Comparison of ENCODE assay signal across 8 cellular contexts in the genomic region with DNA sequence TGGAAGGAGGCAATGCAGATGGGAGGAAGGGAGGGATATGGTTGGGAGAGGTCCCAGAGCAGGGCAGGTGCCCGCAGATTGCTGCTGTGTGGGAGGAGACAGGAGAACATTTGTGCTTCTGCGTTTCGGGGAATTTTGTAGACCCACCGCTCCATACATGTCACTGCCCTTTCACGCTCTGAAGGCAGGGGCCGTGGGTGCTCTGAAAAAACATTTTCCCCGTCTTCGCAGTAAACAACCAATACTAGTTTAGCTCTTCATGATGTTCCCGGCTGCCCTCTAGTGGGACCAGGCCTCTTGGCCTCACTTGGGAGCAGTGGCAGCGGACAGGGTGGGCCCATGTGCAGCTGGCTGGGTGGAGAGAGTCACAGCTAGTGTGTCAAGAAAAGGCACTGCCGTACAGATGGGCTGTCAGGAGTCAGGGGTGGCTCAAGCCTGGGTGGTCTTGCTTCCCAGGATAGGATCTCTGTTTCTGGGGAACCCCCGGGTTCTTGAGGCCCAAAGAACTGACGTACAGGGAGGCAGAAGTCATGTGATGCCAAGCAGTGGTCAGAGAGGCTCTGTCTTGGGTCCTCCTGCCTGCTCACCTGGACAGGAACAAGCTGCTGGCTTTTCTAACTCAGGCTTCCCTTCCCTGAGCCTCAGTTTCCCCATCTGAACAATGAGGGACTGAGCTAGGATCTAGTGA. TPM values are rescaled to one million over a fixed set of nuclear protein-coding genes. Genes with fewer than 3 reads are reported as not detected.
DNase-seq lines count a peak whose midpoint lies in the region; ATAC-seq and TF ChIP-seq lines count a peak whose summit lies in the region.

No MANE protein-coding gene starts in this region.

- peak overlapping the region; percentile 41 for H3K9ac ChIP-seq in OCI-LY3 (ENCODE audit: low read length)
- no peak overlapping the region for H3K9ac ChIP-seq in skeletal muscle satellite cell (ENCODE audit: low read depth, low read length)

- H4K20me1 ChIP-seq in OCI-LY3 (ENCODE audit: insufficient read depth, low read length), result no peaks in the 10 kb centered on the region

- H2AFZ ChIP-seq in OCI-LY3 (ENCODE audit: low read depth, low read length), result no peak overlapping the region

- ATAC-seq in HG02763 (IDR thresholded peaks at IDR 0.05; ENCODE audit: unreplicated experiment), result no peak

- TF ChIP-seq CTCF in OCI-LY3 (IDR thresholded peaks at IDR 0.05; ENCODE audit: low read depth, low read length) (peak; percentile 91), brain (conservative IDR thresholded peaks at IDR 0.05) (peak; percentile 60 to 75)

- DNase-seq in activated CD4-positive, alpha-beta memory T cell treated with anti-CD3 and anti-CD28 coated beads for 36 hours, result peak; percentile 43
- DNase-seq in activated CD4-positive, alpha-beta memory T cell treated with anti-CD3 and anti-CD28 coated beads, Interleukin-2, amount 10 ng/mL, durations not matched to agents 7 days and 5 days, result no peak
- DNase-seq in iPS DF 6.9 (ENCODE audit: low read depth, low spot score) (peak; percentile 37), NCI-H1417 treated with DMSO at 0.1 percent for 48 hours (lab: John Stamatoyannopoulos, UW) (no peak)

- peak overlapping the region; percentile 62 for H3K27ac ChIP-seq in OCI-LY3 (ENCODE audit: low read length)
- H3K27ac ChIP-seq in iPS DF 6.9 (ENCODE audit: low read length), result no peak overlapping the region

- H3K36me3 ChIP-seq in OCI-LY3 (replicated peaks; ENCODE audit: low read depth, low read length) (peaks cover 21% of the 10 kb centered on the region), iPS DF 6.9 (ENCODE audit: control insufficient read depth, insufficient read depth, low read length) (no peaks in the 10 kb centered on the region), skeletal muscle satellite cell (ENCODE audit: insufficient read depth, low read length) (peaks cover 18% of the 10 kb centered on the region)

- no peaks in the 10 kb centered on the region for H3K9me3 Mint-ChIP-seq in activated CD4-positive, alpha-beta memory T cell treated with anti-CD3 and anti-CD28 coated beads for 36 hours
- H3K9me3 Mint-ChIP-seq in activated CD4-positive, alpha-beta memory T cell treated with anti-CD3 and anti-CD28 coated beads, Interleukin-2, amount 10 ng/mL, durations not matched to agents 7 days and 5 days, result no peaks in the 10 kb centered on the region
- peaks cover 0 to 6% (median 4%) of the 10 kb centered on the region in 5 experiments for H3K9me3 Mint-ChIP-seq in brain

- H3K36me3 Mint-ChIP-seq in activated CD4-positive, alpha-beta memory T cell treated with anti-CD3 and anti-CD28 coated beads for 36 hours, result peaks cover 58% of the 10 kb centered on the region
- H3K36me3 Mint-ChIP-seq in activated CD4-positive, alpha-beta memory T cell treated with anti-CD3 and anti-CD28 coated beads, Interleukin-2, amount 10 ng/mL, durations not matched to agents 7 days and 5 days (ENCODE audit: low read depth), result peaks cover 78% of the 10 kb centered on the region
- no peaks in the 10 kb centered on the region for H3K36me3 Mint-ChIP-seq in brain

- H3K4me2 ChIP-seq in OCI-LY3 (ENCODE audit: low read length), result peak overlapping the region; percentile 42
- H3K4me2 ChIP-seq in skeletal muscle satellite cell (ENCODE audit: low read length), result peak overlapping the region; percentile 71

- POLR2A ChIA-PET in activated CD4-positive, alpha-beta memory T cell treated with anti-CD3 and anti-CD28 coated beads for 36 hours (lab: Charles Lee), result interaction anchor here (1.8 kb wide), 1 partner anchor 57 kb away, joined by 6 read pairs; a partner anchor contains a TSS
- POLR2A ChIA-PET in activated CD4-positive, alpha-beta memory T cell treated with anti-CD3 and anti-CD28 coated beads, Interleukin-2, amount 10 ng/mL, durations not matched to agents 7 days and 5 days (lab: Charles Lee), result interaction anchor here (0.6 to 1.2 kb wide), 4 partner anchors 14 to 140 kb away, joined by 3 to 5 read pairs (median 3); a partner anchor contains a TSS

- H3K4me3 ChIP-seq in OCI-LY3 (ENCODE audit: low read length) (peak overlapping the region; percentile 12), iPS DF 6.9 (ENCODE audit: low read length) (no peak overlapping the region), skeletal muscle satellite cell (ENCODE audit: low read length) (no peak overlapping the region)

- no peak overlapping the region for H3K4me3 Mint-ChIP-seq in activated CD4-positive, alpha-beta memory T cell treated with anti-CD3 and anti-CD28 coated beads for 36 hours
- H3K4me3 Mint-ChIP-seq in activated CD4-positive, alpha-beta memory T cell treated with anti-CD3 and anti-CD28 coated beads, Interleukin-2, amount 10 ng/mL, durations not matched to agents 7 days and 5 days, result no peak overlapping the region
- H3K4me3 Mint-ChIP-seq in brain, result peak overlapping the region in 1 of 5 experiments; percentile 4

- no peaks in the 10 kb centered on the region for H3K27me3 Mint-ChIP-seq in activated CD4-positive, alpha-beta memory T cell treated with anti-CD3 and anti-CD28 coated beads for 36 hours
- H3K27me3 Mint-ChIP-seq in activated CD4-positive, alpha-beta memory T cell treated with anti-CD3 and anti-CD28 coated beads, Interleukin-2, amount 10 ng/mL, durations not matched to agents 7 days and 5 days, result no peaks in the 10 kb centered on the region
- no peaks in the 10 kb centered on the region for H3K27me3 Mint-ChIP-seq in brain

- H3K79me2 ChIP-seq in OCI-LY3 (ENCODE audit: low read length), result no peaks in the 10 kb centered on the region

- H3K9me3 ChIP-seq in OCI-LY3 (ENCODE audit: insufficient read depth, low read length) (no peaks in the 10 kb centered on the region), iPS DF 6.9 (ENCODE audit: control insufficient read depth, insufficient read depth, low read length) (no peaks in the 10 kb centered on the region), skeletal muscle satellite cell (replicated peaks; ENCODE audit: low read length) (no peaks in the 10 kb centered on the region)

- CTCF ChIA-PET in activated CD4-positive, alpha-beta memory T cell treated with anti-CD3 and anti-CD28 coated beads for 36 hours (lab: Charles Lee), result interaction anchor here (1.0 to 2.9 kb wide), 6 partner anchors 14 to 81 kb away, joined by 3 to 20 read pairs (median 4); no protein-coding TSS in a partner anchor
- CTCF ChIA-PET in activated CD4-positive, alpha-beta memory T cell treated with anti-CD3 and anti-CD28 coated beads, Interleukin-2, amount 10 ng/mL, durations not matched to agents 7 days and 5 days (lab: Charles Lee), result interaction anchor here (3.2 kb wide), 1 partner anchor 82 kb away, joined by 12 read pairs; no protein-coding TSS in a partner anchor

- peak overlapping the region; percentile 64 for H3K27ac Mint-ChIP-seq in activated CD4-positive, alpha-beta memory T cell treated with anti-CD3 and anti-CD28 coated beads for 36 hours
- no peak overlapping the region for H3K27ac Mint-ChIP-seq in activated CD4-positive, alpha-beta memory T cell treated with anti-CD3 and anti-CD28 coated beads, Interleukin-2, amount 10 ng/mL, durations not matched to agents 7 days and 5 days
- peak overlapping the region in 2 of 5 experiments; percentile 46 to 87 for H3K27ac Mint-ChIP-seq in brain

- H3K4me1 ChIP-seq in OCI-LY3 (ENCODE audit: low read length) (peaks cover 98% of the 10 kb centered on the region), iPS DF 6.9 (ENCODE audit: control insufficient read depth, insufficient read depth, low read length) (peaks cover 2% of the 10 kb centered on the region; the same call in 1 of the 2 replicates), skeletal muscle satellite cell (ENCODE audit: control insufficient read depth, insufficient read depth, low read length) (peaks cover 7% of the 10 kb centered on the region)

- WGBS in iPS DF 6.9 (ENCODE audit: insufficient coverage, insufficient read length), result no CpG with 5 or more reads among the region's 13 CpGs

- intact Hi-C loops in activated CD4-positive, alpha-beta memory T cell treated with anti-CD3 and anti-CD28 coated beads for 36 hours (cut with micrococcal nuclease), result no loop called here

- peaks cover 57% of the 10 kb centered on the region for H3K4me1 Mint-ChIP-seq in activated CD4-positive, alpha-beta memory T cell treated with anti-CD3 and anti-CD28 coated beads for 36 hours (ENCODE audit: low read depth)
- H3K4me1 Mint-ChIP-seq in activated CD4-positive, alpha-beta memory T cell treated with anti-CD3 and anti-CD28 coated beads, Interleukin-2, amount 10 ng/mL, durations not matched to agents 7 days and 5 days, result peaks cover 33% of the 10 kb centered on the region
- peaks cover 13% of the 10 kb centered on the region for H3K4me1 Mint-ChIP-seq in brain

- H3K27me3 ChIP-seq in OCI-LY3 (ENCODE audit: low read depth, low read length) (no peaks in the 10 kb centered on the region), iPS DF 6.9 (ENCODE audit: control insufficient read depth, insufficient read depth, low read length) (no peaks in the 10 kb centered on the region), skeletal muscle satellite cell (ENCODE audit: control insufficient read depth, insufficient read depth, low read length) (no peaks in the 10 kb centered on the region)

RNA-seq across cellular contexts. Expression of a gene that starts 46.5 kb away (rescaled TPM):
- total RNA-seq in activated CD4-positive, alpha-beta memory T cell treated with anti-CD3 and anti-CD28 coated beads for 36 hours, result 1 to 10 TPM; 7.3 to 8.1 TPM
- total RNA-seq in activated CD4-positive, alpha-beta memory T cell treated with anti-CD3 and anti-CD28 coated beads, Interleukin-2, amount 10 ng/mL, durations not matched to agents 7 days and 5 days, result 1 to 10 TPM; 4.6 to 4.8 TPM
- 87.8 TPM for polyA plus RNA-seq in brain (ENCODE audit: insufficient read depth, low read depth, low replicate concordance)
- 6.1 and 10.0 TPM in 2 replicates for total RNA-seq in skeletal muscle satellite cell (2012; rRNA removed)

RNA-seq across cellular contexts. Expression of a gene that starts 56.5 kb away (rescaled TPM):
- total RNA-seq in activated CD4-positive, alpha-beta memory T cell treated with anti-CD3 and anti-CD28 coated beads for 36 hours, result 100 to 1,000 TPM; 151 to 167 TPM
- 100 to 1,000 TPM; 259 to 263 TPM for total RNA-seq in activated CD4-positive, alpha-beta memory T cell treated with anti-CD3 and anti-CD28 coated beads, Interleukin-2, amount 10 ng/mL, durations not matched to agents 7 days and 5 days
- polyA plus RNA-seq in brain (ENCODE audit: insufficient read depth, low read depth, low replicate concordance), result 2.0 TPM
- 20.3 and 25.6 TPM in 2 replicates for total RNA-seq in skeletal muscle satellite cell (2012; rRNA removed)

Comparison
In these comparisons a context has a peak if more than half of its experiments do, and no peak if none do; other contexts are left out.
1. DNase-seq: peak in activated CD4-positive, alpha-beta memory T cell treated with anti-CD3 and anti-CD28 coated beads for 36 hours (single experiment) and iPS DF 6.9 (single experiment); none in activated CD4-positive, alpha-beta memory T cell treated with anti-CD3 and anti-CD28 coated beads, Interleukin-2, amount 10 ng/mL, durations not matched to agents 7 days and 5 days (single experiment) and NCI-H1417 treated with DMSO at 0.1 percent for 48 hours (single experiment).